8 cellular contexts compared by ENCODE assay signal in genomic region chr22:29030016-29030617, GRCh38. TPM values are rescaled to one million over a fixed set of nuclear protein-coding genes. Genes with fewer than 3 reads are reported as not detected.
DNase-seq lines count a peak whose midpoint lies in the region; TF ChIP-seq lines count a peak whose summit lies in the region.

No MANE protein-coding gene starts in this region.

- DNase-seq in BE2C (no peak), NCI-H226 (peak; percentile 20), NCI-H2029 (lab: John Stamatoyannopoulos, UW) (no peak), NCI-H748 treated with DMSO at 0.1 percent for 48 hours (lab: John Stamatoyannopoulos, UW) (no peak)
- no peak for DNase-seq in stimulated activated CD4-positive, alpha-beta T cell treated with anti-CD3 and anti-CD28 coated beads, Interleukin-4, amount 100 ng/mL, for 24 hours
- DNase-seq in activated naive CD4-positive, alpha-beta T cell treated with anti-CD3 and anti-CD28 coated beads, Interleukin-2, amount 50 U/mL, for 16 hours: no peak

- TF ChIP-seq RAD21 in neural cell (conservative IDR thresholded peaks at IDR 0.05): no peak

- no peaks in the 10 kb centered on the region; the same call in 1 of the 2 replicates for H3K36me3 ChIP-seq in BE2C
- no peaks in the 10 kb centered on the region for H3K36me3 ChIP-seq in endocrine pancreas (ENCODE audit: control insufficient read depth, insufficient read depth, low read length)
- H3K36me3 ChIP-seq in neural cell (ENCODE audit: insufficient read depth, low read length): no peaks in the 10 kb centered on the region

- H2AFZ ChIP-seq in neural cell (ENCODE audit: low read depth, low read length): no peak overlapping the region

- H4K20me1 ChIP-seq in neural cell (ENCODE audit: insufficient read depth): no peaks in the 10 kb centered on the region

- H3K27ac ChIP-seq in neural cell (ENCODE audit: low read length): no peak overlapping the region

- H3K9me3 ChIP-seq in BE2C (no peaks in the 10 kb centered on the region), endocrine pancreas (ENCODE audit: control insufficient read depth, low read length) (no peaks in the 10 kb centered on the region), neural cell (ENCODE audit: low read length) (no peaks in the 10 kb centered on the region)

- H3K27me3 ChIP-seq in BE2C (no peaks in the 10 kb centered on the region), endocrine pancreas (ENCODE audit: control insufficient read depth, insufficient read depth, low read length) (no peaks in the 10 kb centered on the region), neural cell (ENCODE audit: insufficient read depth, low read depth, low read length) (peaks cover 13% of the 10 kb centered on the region)

- H3K4me2 ChIP-seq in neural cell (ENCODE audit: low read length): no peak overlapping the region

- H3F3A ChIP-seq in neural cell (ENCODE audit: insufficient read depth, low read length, poor library complexity, severe bottlenecking): no peaks in the 10 kb centered on the region

- H3K79me2 ChIP-seq in neural cell (replicated peaks; ENCODE audit: insufficient read depth, low read length): no peaks in the 10 kb centered on the region

- TF ChIP-seq EP300 in neural cell (conservative IDR thresholded peaks at IDR 0.05; ENCODE audit: poor library complexity, severe bottlenecking): no peak

- H3K4me3 ChIP-seq in BE2C (ENCODE audit: low read depth, low read length): peak overlapping the region; percentile 54
- peak overlapping the region; percentile 32 for H3K4me3 ChIP-seq in endocrine pancreas (ENCODE audit: control insufficient read depth, insufficient read depth, low read length)
- H3K4me3 ChIP-seq in neural cell (ENCODE audit: low read length): peak overlapping the region; percentile 48

- H3K4me1 ChIP-seq in BE2C (peaks cover 25% of the 10 kb centered on the region), endocrine pancreas (ENCODE audit: control insufficient read depth, insufficient read depth, low read length) (no peaks in the 10 kb centered on the region)

- TF ChIP-seq CTCF in BE2C (IDR thresholded peaks at IDR 0.05; ENCODE audit: low read depth, low read length) (no peak), neural cell (IDR thresholded peaks at IDR 0.05; ENCODE audit: poor library complexity, severe bottlenecking) (no peak)

- no peak overlapping the region for H3K9ac ChIP-seq in endocrine pancreas (ENCODE audit: control insufficient read depth, insufficient read depth, low read length)
- H3K9ac ChIP-seq in neural cell (ENCODE audit: low read length): no peak overlapping the region

- no peaks in the 10 kb centered on the region for H3K9me2 ChIP-seq in neural cell (ENCODE audit: insufficient read depth, low read length)

TF ChIP-seq in neural cell, 6 proteins besides CTCF, POLR2A, EP300 and RAD21:
- TF ChIP-seq POLR2AphosphoS5 (IDR thresholded peaks at IDR 0.05) (no peak), EZH2 (IDR thresholded peaks at IDR 0.05; ENCODE audit: borderline replicate concordance, insufficient read depth, low read length, poor library complexity, severe bottlenecking) (no peak), REST (IDR thresholded peaks at IDR 0.05; ENCODE audit: borderline replicate concordance) (no peak), MXI1 (conservative IDR thresholded peaks at IDR 0.05; ENCODE audit: poor library complexity, severe bottlenecking) (no peak), TAF1 (IDR thresholded peaks at IDR 0.05; ENCODE audit: low read depth) (no peak), SMC3 (conservative IDR thresholded peaks at IDR 0.05; ENCODE audit: poor library complexity) (no peak)

RNA-seq across cellular contexts. Expression of gene C22orf31, which starts 31.5 kb away (rescaled TPM):
- polyA plus RNA-seq in BE2C (2012; ENCODE audit: insufficient read depth, insufficient read length, low read depth): not detected
- not detected in 2 replicates for polyA plus RNA-seq in neural cell
- polyA minus RNA-seq in neural cell: not detected in 2 replicates

RNA-seq across cellular contexts. Expression of gene KREMEN1, which starts 42.7 kb away (rescaled TPM):
- polyA plus RNA-seq in BE2C (2012; ENCODE audit: insufficient read depth, insufficient read length, low read depth): 2.3 TPM
- polyA plus RNA-seq in neural cell: 2.8 and 3.3 TPM in 2 replicates
- 3.2 TPM in 2 replicates for polyA minus RNA-seq in neural cell
